Comparison of ENCODE assay signal across 16 cellular contexts in the genomic region with DNA sequence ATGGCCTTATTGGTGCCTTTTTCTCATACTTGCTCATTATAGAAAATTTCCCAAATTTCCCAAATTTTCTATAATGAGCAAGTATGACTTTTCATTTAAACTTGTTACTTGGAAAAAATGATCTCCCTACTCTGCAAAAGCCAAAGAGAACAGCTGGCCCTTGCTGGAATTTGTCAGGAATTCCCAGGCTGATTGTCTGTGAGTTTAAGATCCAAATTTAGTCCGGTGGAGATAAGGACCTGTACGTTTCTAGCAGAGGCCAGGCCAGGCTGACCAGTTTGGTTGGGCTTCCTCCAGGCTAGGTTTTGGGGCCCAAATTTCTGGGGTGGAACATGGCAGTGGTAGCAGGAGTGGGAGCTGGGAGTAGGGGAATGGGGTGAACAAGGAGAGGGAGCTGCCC. TPM values are rescaled to one million over a fixed set of nuclear protein-coding genes. Genes with fewer than 3 reads are reported as not detected.
DNase-seq lines count a peak whose midpoint lies in the region; FAIRE-seq and TF ChIP-seq lines count a peak whose summit lies in the region.
"Had no signal": no experiment of that assay in that cellular context is flagged by ENCODE, and none has a peak within 500 bp of the region (broad histone marks: within the 10 kb centered on the region; RNA-seq: fewer than 3 reads in every experiment).

No MANE protein-coding gene starts in this region.

- H3K27ac ChIP-seq in right atrium auricular region (peak overlapping the region; percentile 78 to 87), sigmoid colon (peak overlapping the region; percentile 74 to 91 (median 85))

- H3K27ac Mint-ChIP-seq in brain (peak overlapping the region; percentile 23 to 65 (median 35)), progenitor cell of endocrine pancreas (no peak overlapping the region)
- H3K27ac Mint-ChIP-seq: activated naive CD8-positive, alpha-beta T cell treated with anti-CD3 and anti-CD28 coated beads, Interleukin-2, amount 10 ng/mL, durations not matched to agents 7 days and 5 days; stimulated activated memory B cell treated with anti-CD40 and anti-IgM and Interleukin-4, amounts not matched to agents 10 μg/mL and 1 μg/mL and 100 μg/mL, for 72 hours had no signal

- intact Hi-C loops in sigmoid colon (cut with DNase I) = loop anchor here (10.0 kb wide), 1 partner anchor 588 kb away; no protein-coding TSS in a partner anchor

- no peak for FAIRE-seq in D721Med (lab: Jason Lieb, UNC)
- FAIRE-seq: K562 had no signal

- H3K4me3 ChIP-seq in AG10803 (ENCODE audit: low read length) (no peak overlapping the region), right atrium auricular region (no peak overlapping the region), sigmoid colon (no peak overlapping the region)
- H3K4me3 ChIP-seq: K562 had no signal

- WGBS in sigmoid colon, 2 donors = 60 to 68% methylated on average over 2 of the region's 2 CpGs

- H3K4me1 Mint-ChIP-seq in brain = peaks cover 40% of the 10 kb centered on the region
- peaks cover 8% of the 10 kb centered on the region for H3K4me1 Mint-ChIP-seq in progenitor cell of endocrine pancreas (ENCODE audit: low read depth)

- H3K9me3 ChIP-seq in right atrium auricular region (no peaks in the 10 kb centered on the region), sigmoid colon (no peaks in the 10 kb centered on the region)

- H3K4me3 Mint-ChIP-seq in brain (no peak overlapping the region), progenitor cell of endocrine pancreas (ENCODE audit: low read depth) (no peak overlapping the region)
- H3K4me3 Mint-ChIP-seq: activated naive CD8-positive, alpha-beta T cell treated with anti-CD3 and anti-CD28 coated beads, Interleukin-2, amount 10 ng/mL, durations not matched to agents 7 days and 5 days; stimulated activated memory B cell treated with anti-CD40 and anti-IgM and Interleukin-4, amounts not matched to agents 10 μg/mL and 1 μg/mL and 100 μg/mL, for 72 hours had no signal

- no peak for TF ChIP-seq POLR2A in sigmoid colon (IDR thresholded peaks at IDR 0.05)

- H3K36me3 Mint-ChIP-seq in brain (peaks cover 3% of the 10 kb centered on the region), progenitor cell of endocrine pancreas (ENCODE audit: insufficient read depth) (no peaks in the 10 kb centered on the region)
- H3K36me3 Mint-ChIP-seq: activated naive CD8-positive, alpha-beta T cell treated with anti-CD3 and anti-CD28 coated beads, Interleukin-2, amount 10 ng/mL, durations not matched to agents 7 days and 5 days; stimulated activated memory B cell treated with anti-CD40 and anti-IgM and Interleukin-4, amounts not matched to agents 10 μg/mL and 1 μg/mL and 100 μg/mL, for 72 hours had no signal

- peaks cover 12% of the 10 kb centered on the region for H3K36me3 ChIP-seq in right atrium auricular region
- peaks cover 0 to 8% (median 0%) of the 10 kb centered on the region in 4 donors for H3K36me3 ChIP-seq in sigmoid colon

- DNase-seq in AG10803 (ENCODE audit: low read depth) (peak; percentile 22), right atrium auricular region (ENCODE audit: low spot score) (no peak), sigmoid colon (peak; percentile 65), D721Med (ENCODE audit: insufficient read length, low spot score) (no peak), progenitor cell of endocrine pancreas (ENCODE audit: low spot score, unreplicated experiment) (no peak)
- no peak for DNase-seq in stimulated activated CD4-positive, alpha-beta T cell treated with anti-CD3 and anti-CD28 coated beads, Interleukin-4, amount 100 ng/mL, for 24 hours
- DNase-seq in central memory CD4-positive, alpha-beta T cell = no peak
- DNase-seq: activated naive CD8-positive, alpha-beta T cell treated with anti-CD3 and anti-CD28 coated beads, Interleukin-2, amount 10 ng/mL, durations not matched to agents 7 days and 5 days; activated T-cell treated with anti-CD3 and anti-CD28 coated beads for 4 hours; dermis blood vessel endothelial cell; HCEC 1CT; NCI-H1417 treated with DMSO at 0.1 percent for 48 hours; stimulated activated CD4-positive, alpha-beta T cell treated with anti-CD3 and anti-CD28 coated beads, Interleukin-4, amount 100 ng/mL, for 1 hour had no signal

- H3K9me3 Mint-ChIP-seq in brain (no peaks in the 10 kb centered on the region), progenitor cell of endocrine pancreas (ENCODE audit: low read depth) (no peaks in the 10 kb centered on the region)
- H3K9me3 Mint-ChIP-seq: activated naive CD8-positive, alpha-beta T cell treated with anti-CD3 and anti-CD28 coated beads, Interleukin-2, amount 10 ng/mL, durations not matched to agents 7 days and 5 days; stimulated activated memory B cell treated with anti-CD40 and anti-IgM and Interleukin-4, amounts not matched to agents 10 μg/mL and 1 μg/mL and 100 μg/mL, for 72 hours had no signal

- no peak for TF ChIP-seq EP300 in sigmoid colon (IDR thresholded peaks at IDR 0.05)

- TF ChIP-seq CTCF in AG10803 (conservative IDR thresholded peaks at IDR 0.05; ENCODE audit: low read length) = no peak
- no peak for TF ChIP-seq CTCF in brain (conservative IDR thresholded peaks at IDR 0.05)
- TF ChIP-seq CTCF in right atrium auricular region (IDR thresholded peaks at IDR 0.05) = no peak
- no peak for TF ChIP-seq CTCF in sigmoid colon (IDR thresholded peaks at IDR 0.05)
- no peak for TF ChIP-seq CTCF in D721Med (IDR thresholded peaks at IDR 0.05; ENCODE audit: insufficient read depth, missing control alignments)
- TF ChIP-seq CTCF in progenitor cell of endocrine pancreas (IDR thresholded peaks at IDR 0.05; ENCODE audit: unreplicated experiment) = no peak

- H3K27me3 Mint-ChIP-seq in brain (peaks cover 5% of the 10 kb centered on the region), progenitor cell of endocrine pancreas (peaks cover 36% of the 10 kb centered on the region)

- H3K27me3 ChIP-seq in right atrium auricular region = no peaks in the 10 kb centered on the region
- no peaks in the 10 kb centered on the region for H3K27me3 ChIP-seq in sigmoid colon

- H3K4me1 ChIP-seq in right atrium auricular region (peaks cover 0 to 95% of the 10 kb centered on the region in 2 donors), sigmoid colon (peaks cover 0 to 84% (median 77%) of the 10 kb centered on the region in 4 donors)

RNA-seq across cellular contexts. Expression of gene NEURL1B, which starts 51.9 kb away (rescaled TPM):
- polyA plus RNA-seq in brain (ENCODE audit: insufficient read depth, low read depth, low replicate concordance) (40.1 TPM), sigmoid colon (10 to 100 TPM; 12.6 to 29.6 (median 26.6) TPM)
- total RNA-seq in right atrium auricular region (10 to 100 TPM; 17.9 to 22.4 TPM), sigmoid colon (10 to 100 TPM; 32.9 to 53.2 (median 45.6) TPM), progenitor cell of endocrine pancreas (4.0 and 4.3 TPM in 2 replicates)
- polyA plus RNA-seq: K562 had no signal

Comparison
In these comparisons a context has a peak if more than half of its experiments do, and no peak if none do; other contexts are left out.
1. DNase-seq: peak in AG10803 (single experiment) and sigmoid colon (single experiment); none in right atrium auricular region (single experiment), D721Med (single experiment), stimulated activated CD4-positive, alpha-beta T cell treated with anti-CD3 and anti-CD28 coated beads, Interleukin-4, amount 100 ng/mL, for 24 hours (single experiment), central memory CD4-positive, alpha-beta T cell (single experiment) and progenitor cell of endocrine pancreas (single experiment).